ENCODE assay signal across 8 cellular contexts in the genomic region with DNA sequence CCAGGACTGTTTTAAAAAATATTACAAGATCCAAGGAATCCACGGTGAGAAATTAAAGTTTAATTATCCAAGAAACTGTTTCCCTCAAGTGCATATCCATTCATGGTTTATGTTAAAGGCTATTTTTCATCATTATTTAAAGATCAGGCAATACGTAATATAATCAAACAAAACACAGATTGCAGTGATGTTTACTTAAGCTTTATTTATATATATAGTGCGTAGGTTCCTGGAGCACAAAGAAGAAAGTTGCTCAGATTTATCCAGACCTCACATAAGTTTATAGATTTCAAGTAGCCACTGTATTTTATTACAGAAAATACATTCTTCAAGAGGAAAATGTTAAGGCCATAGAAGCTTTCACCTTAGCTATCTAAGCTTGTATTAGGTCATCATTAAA.
A peak's percentile ranks its signal among the peaks of the same experiment; 100 is the strongest.
DNase-seq lines count a peak whose midpoint lies in the region; ATAC-seq and TF ChIP-seq lines count a peak whose summit lies in the region.

No MANE protein-coding gene starts in this region.

- no peaks in the 10 kb centered on the region for H3K9me3 Mint-ChIP-seq in T-helper 2 cell treated with Interferon-gamma antibody and Interleukin-4, amounts not matched to agents 5 μg/mL and 100 μg/mL, for 36 hours
- H3K9me3 Mint-ChIP-seq in activated B cell treated with CpG ODN at 0.5 μM for 24 hours: no peaks in the 10 kb centered on the region
- no peaks in the 10 kb centered on the region for H3K9me3 Mint-ChIP-seq in stimulated activated naive B cell treated with anti-CD40 and anti-IgM and Interleukin-4, amounts not matched to agents 10 μg/mL and 1 μg/mL and 100 μg/mL, for 72 hours

- peak overlapping the region; percentile 69 for H3K4me3 Mint-ChIP-seq in T-helper 2 cell treated with Interferon-gamma antibody and Interleukin-4, amounts not matched to agents 5 μg/mL and 100 μg/mL, for 36 hours
- H3K4me3 Mint-ChIP-seq in activated B cell treated with CpG ODN at 0.5 μM for 24 hours: peak overlapping the region; percentile 78
- H3K4me3 Mint-ChIP-seq in stimulated activated naive B cell treated with anti-CD40 and anti-IgM and Interleukin-4, amounts not matched to agents 10 μg/mL and 1 μg/mL and 100 μg/mL, for 72 hours: peak overlapping the region in 1 of 2 donors; percentile 72

- H3K27ac ChIP-seq in fibroblast of lung (ENCODE audit: insufficient read depth, low read length): peak overlapping the region; percentile 91

- H3K4me1 ChIP-seq in fibroblast of lung (ENCODE audit: control insufficient read depth, extremely low read depth, insufficient read depth, low read length): peaks cover 20% of the 10 kb centered on the region

- DNase-seq in T-helper 2 cell treated with Interferon-gamma antibody and Interleukin-4, amounts not matched to agents 5 μg/mL and 100 μg/mL, for 36 hours (ENCODE audit: low spot score): no peak
- no peak for DNase-seq in T-helper 2 cell
- DNase-seq in activated B cell treated with CpG ODN at 0.5 μM for 24 hours: no peak
- peak in 1 of 2 donors; percentile 77 for DNase-seq in fibroblast of lung (ENCODE audit: low read depth in 2 of 2)
- no peak for DNase-seq in stimulated activated naive B cell treated with anti-CD40 and anti-IgM and Interleukin-4, amounts not matched to agents 10 μg/mL and 1 μg/mL and 100 μg/mL, for 72 hours
- DNase-seq in activated gamma-delta T cell (lab: John Stamatoyannopoulos, UW): no peak
- no peak for DNase-seq in SKM-1 (lab: John Stamatoyannopoulos, UW; ENCODE audit: unreplicated experiment)

- H3K79me2 ChIP-seq in fibroblast of lung (ENCODE audit: control insufficient read depth, insufficient read depth, low read length): peaks cover 92% of the 10 kb centered on the region

- ATAC-seq in activated B cell treated with CpG ODN at 0.5 μM for 24 hours (ENCODE audit: low read depth) (no peak), HG03135 (IDR thresholded peaks at IDR 0.05; ENCODE audit: unreplicated experiment) (no peak)
- ATAC-seq in stimulated activated naive B cell treated with anti-CD40 and anti-IgM and Interleukin-4, amounts not matched to agents 10 μg/mL and 1 μg/mL and 100 μg/mL, for 72 hours (replicated peaks): no peak

- peak overlapping the region in 3 of 4 experiments; percentile 11 to 86 (median 72) for H3K4me3 ChIP-seq in fibroblast of lung (replicated peaks in 1 of 4; ENCODE audit: control extremely low read depth in 1 of 4, insufficient read depth in 1 of 4, low read depth in 3 of 4, low read length in 4 of 4)

- no peak for TF ChIP-seq CTCF in activated B cell treated with CpG ODN at 0.5 μM for 24 hours (IDR thresholded peaks at IDR 0.05)
- no peak for TF ChIP-seq CTCF in fibroblast of lung (conservative IDR thresholded peaks at IDR 0.05 in 1 of 2, IDR thresholded peaks at IDR 0.05 in 1 of 2; ENCODE audit: low read depth in 1 of 2, low read length in 2 of 2)

- H3K27me3 Mint-ChIP-seq in T-helper 2 cell treated with Interferon-gamma antibody and Interleukin-4, amounts not matched to agents 5 μg/mL and 100 μg/mL, for 36 hours (ENCODE audit: low read depth): no peaks in the 10 kb centered on the region
- H3K27me3 Mint-ChIP-seq in activated B cell treated with CpG ODN at 0.5 μM for 24 hours: no peaks in the 10 kb centered on the region
- no peaks in the 10 kb centered on the region for H3K27me3 Mint-ChIP-seq in stimulated activated naive B cell treated with anti-CD40 and anti-IgM and Interleukin-4, amounts not matched to agents 10 μg/mL and 1 μg/mL and 100 μg/mL, for 72 hours

- H3K4me2 ChIP-seq in fibroblast of lung (ENCODE audit: extremely low read depth, insufficient read depth, low read length): peak overlapping the region; percentile 66

- H3K36me3 ChIP-seq in fibroblast of lung (ENCODE audit: control insufficient read depth, insufficient read depth, low read length): peaks cover 3% of the 10 kb centered on the region

- peak overlapping the region; percentile 79 for H3K27ac Mint-ChIP-seq in T-helper 2 cell treated with Interferon-gamma antibody and Interleukin-4, amounts not matched to agents 5 μg/mL and 100 μg/mL, for 36 hours
- peak overlapping the region; percentile 84 for H3K27ac Mint-ChIP-seq in activated B cell treated with CpG ODN at 0.5 μM for 24 hours
- peak overlapping the region; percentile 91 for H3K27ac Mint-ChIP-seq in stimulated activated naive B cell treated with anti-CD40 and anti-IgM and Interleukin-4, amounts not matched to agents 10 μg/mL and 1 μg/mL and 100 μg/mL, for 72 hours

- H3K9ac ChIP-seq in fibroblast of lung (ENCODE audit: insufficient read depth, low read length): peak overlapping the region; percentile 36

- no peaks in the 10 kb centered on the region for H3K9me3 ChIP-seq in fibroblast of lung (ENCODE audit: control insufficient read depth, insufficient read depth, low read depth, low read length)

- intact Hi-C loops in activated B cell treated with CpG ODN at 0.5 μM for 24 hours (cut with micrococcal nuclease): loop anchor here (1.0 to 5.0 kb wide), 7 partner anchors 14 to 163 kb away; no protein-coding TSS in a partner anchor

- peaks cover 82% of the 10 kb centered on the region for H3K4me1 Mint-ChIP-seq in T-helper 2 cell treated with Interferon-gamma antibody and Interleukin-4, amounts not matched to agents 5 μg/mL and 100 μg/mL, for 36 hours (ENCODE audit: low read depth)
- H3K4me1 Mint-ChIP-seq in activated B cell treated with CpG ODN at 0.5 μM for 24 hours: peaks cover 92% of the 10 kb centered on the region
- peaks cover 56 to 81% of the 10 kb centered on the region in 2 donors for H3K4me1 Mint-ChIP-seq in stimulated activated naive B cell treated with anti-CD40 and anti-IgM and Interleukin-4, amounts not matched to agents 10 μg/mL and 1 μg/mL and 100 μg/mL, for 72 hours

- no peaks in the 10 kb centered on the region for H4K20me1 ChIP-seq in fibroblast of lung (ENCODE audit: control insufficient read depth, extremely low read depth, insufficient read depth, low read length)

- POLR2A ChIA-PET in activated B cell treated with CpG ODN at 0.5 μM for 24 hours (lab: Charles Lee): interaction anchor here (0.5 to 7.8 kb wide), 6 partner anchors 14 to 92 kb away, joined by 3 to 117 read pairs (median 4); no protein-coding TSS in a partner anchor

- CTCF ChIA-PET in activated B cell treated with CpG ODN at 0.5 μM for 24 hours (lab: Charles Lee): interaction anchor here (1.0 to 1.9 kb wide), 4 partner anchors 13 to 97 kb away, joined by 3 to 8 read pairs (median 6); no protein-coding TSS in a partner anchor

- no peak overlapping the region for H2AFZ ChIP-seq in fibroblast of lung (ENCODE audit: low read length)

- H3K27me3 ChIP-seq in fibroblast of lung (ENCODE audit: control insufficient read depth, insufficient read depth, low read length): no peaks in the 10 kb centered on the region

- H3K36me3 Mint-ChIP-seq in T-helper 2 cell treated with Interferon-gamma antibody and Interleukin-4, amounts not matched to agents 5 μg/mL and 100 μg/mL, for 36 hours (ENCODE audit: low read depth): peaks cover 80% of the 10 kb centered on the region
- H3K36me3 Mint-ChIP-seq in activated B cell treated with CpG ODN at 0.5 μM for 24 hours (ENCODE audit: low read depth): peaks cover 82% of the 10 kb centered on the region
- peaks cover 47 to 72% of the 10 kb centered on the region in 2 donors for H3K36me3 Mint-ChIP-seq in stimulated activated naive B cell treated with anti-CD40 and anti-IgM and Interleukin-4, amounts not matched to agents 10 μg/mL and 1 μg/mL and 100 μg/mL, for 72 hours
